Comparison of ENCODE assay signal across 18 cellular contexts in the genomic region with DNA sequence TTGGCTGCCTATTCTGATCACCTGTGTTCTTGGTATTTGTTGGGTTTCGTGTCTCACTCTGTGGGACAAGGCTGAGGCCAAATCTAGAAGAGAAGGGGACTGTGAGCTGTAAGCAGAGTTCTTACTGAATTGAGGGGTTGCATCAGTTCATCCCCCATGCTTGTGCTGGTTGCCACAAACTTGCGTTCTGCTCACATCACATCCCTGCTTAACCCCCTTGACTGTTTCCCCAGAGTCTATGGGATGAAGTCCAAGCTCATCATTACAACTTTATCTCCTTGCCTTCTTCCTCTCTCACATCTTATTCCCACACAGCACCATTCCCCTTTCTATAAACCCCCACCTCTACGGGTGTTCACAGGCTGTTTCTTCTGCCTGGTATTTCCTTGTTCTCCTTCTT.
"Had no signal": no experiment of that assay in that cellular context is flagged by ENCODE, and none has a peak within 500 bp of the region (broad histone marks: within the 10 kb centered on the region; RNA-seq: fewer than 3 reads in every experiment).

No MANE protein-coding gene starts in this region.

- H3K4me3 ChIP-seq: lung, neural progenitor cell, pancreas, sigmoid colon, stomach, testis had no signal

- H3K9me3 ChIP-seq: pancreas, sigmoid colon, stomach, testis had no signal

- H3K4me1 ChIP-seq: neural progenitor cell, pancreas, testis had no signal

- H3K27me3 ChIP-seq: neural progenitor cell, pancreas, sigmoid colon, stomach, testis had no signal

- H3K9ac ChIP-seq: neural progenitor cell had no signal

- H3K27ac Mint-ChIP-seq: activated T-helper 1 cell treated with anti-CD3 and anti-CD28 coated beads, Interleukin-12 subunit alpha, Interleukin-12 subunit beta, Interleukin-2, Interleukin-4 antibody, amounts not matched to agents 30 ng/mL and 10 ng/mL and 1 ng/mL, durations not matched to agents 14 hours and 24 hours and 36 hours; neural progenitor cell had no signal

- H3K27ac ChIP-seq: neural progenitor cell, pancreas, sigmoid colon, stomach, testis had no signal

- H3K4me3 Mint-ChIP-seq: activated T-helper 1 cell treated with anti-CD3 and anti-CD28 coated beads, Interleukin-12 subunit alpha, Interleukin-12 subunit beta, Interleukin-2, Interleukin-4 antibody, amounts not matched to agents 30 ng/mL and 10 ng/mL and 1 ng/mL, durations not matched to agents 14 hours and 24 hours and 36 hours; neural progenitor cell had no signal

- H2AFZ ChIP-seq: neural progenitor cell had no signal

- H3K36me3 ChIP-seq: neural progenitor cell, pancreas had no signal

- H3K4me2 ChIP-seq: neural progenitor cell had no signal

- H3K9me3 Mint-ChIP-seq: activated T-helper 1 cell treated with anti-CD3 and anti-CD28 coated beads, Interleukin-12 subunit alpha, Interleukin-12 subunit beta, Interleukin-2, Interleukin-4 antibody, amounts not matched to agents 30 ng/mL and 10 ng/mL and 1 ng/mL, durations not matched to agents 14 hours and 24 hours and 36 hours; neural progenitor cell had no signal

- H3K4me1 Mint-ChIP-seq: neural progenitor cell had no signal

- ATAC-seq: activated CD4-positive, CD25-positive, alpha-beta regulatory T cell treated with anti-CD3 and anti-CD28 coated beads, Interleukin-2, amount 50 U/mL, for 24 hours; left colon; pancreas had no signal

- DNase-seq: activated CD4-positive, alpha-beta T cell treated with anti-CD3 and anti-CD28 coated beads, Interleukin-2, amount 50 U/mL, for 1 hour; activated CD8-positive, alpha-beta memory T cell treated with anti-CD3 and anti-CD28 coated beads for 24 hours; caudate nucleus; cortex of kidney; effector CD8-positive, alpha-beta T cell; head of caudate nucleus; left colon; midbrain; pancreas; sigmoid colon; stimulated activated CD4-positive, alpha-beta T cell treated with anti-CD3 and anti-CD28 coated beads, Interleukin-12 subunit alpha, Interleukin-12 subunit beta, amount 100 ng/mL, for 4 hours; stimulated activated CD4-positive, alpha-beta T cell treated with anti-CD3 and anti-CD28 coated beads, Interleukin-2, amount 100 ng/mL, for 24 hours; stomach; testis had no signal
